17 cellular contexts compared by ENCODE assay signal in genomic region chr3:41369838-41370237, GRCh38.
DNase-seq lines count a peak whose midpoint lies in the region; ATAC-seq and TF ChIP-seq lines count a peak whose summit lies in the region.
"Had no signal": no experiment of that assay in that cellular context is flagged by ENCODE, and none has a peak within 500 bp of the region (broad histone marks: within the 10 kb centered on the region; RNA-seq: fewer than 3 reads in every experiment).

No MANE protein-coding gene starts in this region.

- no peaks in the 10 kb centered on the region; the same call in 1 of the 2 replicates for H3F3A ChIP-seq in GM23338 (replicated peaks; ENCODE audit: low read depth)

- H3K4me1 Mint-ChIP-seq in GM23338, result peaks cover 48% of the 10 kb centered on the region
- no peaks in the 10 kb centered on the region for H3K4me1 Mint-ChIP-seq in stimulated activated naive CD8-positive, alpha-beta T cell treated with anti-CD3 and anti-CD28 coated beads, Interleukin-15, amount 100 ng/mL, for 72 hours
- H3K4me1 Mint-ChIP-seq in CD4-positive, alpha-beta memory T cell, result peaks cover 0 to 2% (median under 1%) of the 10 kb centered on the region in 4 donors

- H4K20me1 ChIP-seq in GM23338 (replicated peaks; ENCODE audit: insufficient read depth), result no peaks in the 10 kb centered on the region

- H3K9me3 ChIP-seq in RWPE2 (ENCODE audit: severe bottlenecking), result no peaks in the 10 kb centered on the region
- no peaks in the 10 kb centered on the region for H3K9me3 ChIP-seq in CD4-positive, alpha-beta memory T cell (ENCODE audit: control insufficient read depth in 1 of 2, low read length in 2 of 2)
- H3K9me3 ChIP-seq: right atrium auricular region, suprapubic skin had no signal

- no peak overlapping the region for H3K4me3 Mint-ChIP-seq in GM23338
- H3K4me3 Mint-ChIP-seq in stimulated activated naive CD8-positive, alpha-beta T cell treated with anti-CD3 and anti-CD28 coated beads, Interleukin-15, amount 100 ng/mL, for 72 hours, result no peak overlapping the region
- H3K4me3 Mint-ChIP-seq in CD4-positive, alpha-beta memory T cell, result no peak overlapping the region

- CTCF ChIA-PET in CD4-positive, alpha-beta memory T cell (lab: Charles Lee; ENCODE audit: partially characterized antibody), result no interaction called here

- intact Hi-C loops in CD4-positive, alpha-beta memory T cell (cut with micrococcal nuclease), result no loop called here

- H3K27ac ChIP-seq in GM23338 (ENCODE audit: low read depth) (no peak overlapping the region), RWPE2 (ENCODE audit: poor library complexity, severe bottlenecking) (no peak overlapping the region)
- H3K27ac ChIP-seq in CD4-positive, alpha-beta memory T cell (ENCODE audit: low read depth, low read length), result no peak overlapping the region
- H3K27ac ChIP-seq: right atrium auricular region, suprapubic skin had no signal

- no peaks in the 10 kb centered on the region for H3K9me2 ChIP-seq in GM23338 (ENCODE audit: insufficient read depth)

- H3K27me3 ChIP-seq in GM23338 (ENCODE audit: insufficient read depth) (no peaks in the 10 kb centered on the region), RWPE2 (ENCODE audit: insufficient read depth, poor library complexity, severe bottlenecking) (no peaks in the 10 kb centered on the region)
- H3K27me3 ChIP-seq in CD4-positive, alpha-beta memory T cell (ENCODE audit: insufficient read depth, low read length), result no peaks in the 10 kb centered on the region
- H3K27me3 ChIP-seq: right atrium auricular region, suprapubic skin had no signal

- H3K4me1 ChIP-seq in GM23338 (ENCODE audit: insufficient read depth) (peaks cover 57% of the 10 kb centered on the region), RWPE2 (ENCODE audit: insufficient read depth, poor library complexity, severe bottlenecking) (no peaks in the 10 kb centered on the region)
- H3K4me1 ChIP-seq in CD4-positive, alpha-beta memory T cell (ENCODE audit: insufficient read depth, low read length), result no peaks in the 10 kb centered on the region
- H3K4me1 ChIP-seq: right atrium auricular region had no signal

- ATAC-seq in GM23338 (no peak), RWPE2 (ENCODE audit: low read depth) (0 out of 3 replicates have a peak, but pooled peaks have one; percentile 25)
- ATAC-seq in stimulated activated naive CD8-positive, alpha-beta T cell treated with anti-CD3 and anti-CD28 coated beads, Interleukin-15, amount 100 ng/mL, for 72 hours, result no peak

- H3K27me3 Mint-ChIP-seq in GM23338 (ENCODE audit: insufficient read depth, low read depth, poor library complexity), result no peaks in the 10 kb centered on the region
- H3K27me3 Mint-ChIP-seq in stimulated activated naive CD8-positive, alpha-beta T cell treated with anti-CD3 and anti-CD28 coated beads, Interleukin-15, amount 100 ng/mL, for 72 hours, result no peaks in the 10 kb centered on the region
- H3K27me3 Mint-ChIP-seq in CD4-positive, alpha-beta memory T cell, result no peaks in the 10 kb centered on the region

- H3K4me3 ChIP-seq in GM23338 (no peak overlapping the region), RWPE2 (ENCODE audit: severe bottlenecking) (no peak overlapping the region)
- H3K4me3 ChIP-seq in CD4-positive, alpha-beta memory T cell (ENCODE audit: low read length in 2 of 2), result no peak overlapping the region
- H3K4me3 ChIP-seq: right atrium auricular region, suprapubic skin had no signal

- H3K9me3 Mint-ChIP-seq in GM23338, result no peaks in the 10 kb centered on the region; the same call in 1 of the 3 replicates
- peaks cover 14 to 32% of the 10 kb centered on the region in 2 donors for H3K9me3 Mint-ChIP-seq in stimulated activated naive CD8-positive, alpha-beta T cell treated with anti-CD3 and anti-CD28 coated beads, Interleukin-15, amount 100 ng/mL, for 72 hours
- H3K9me3 Mint-ChIP-seq in CD4-positive, alpha-beta memory T cell, result peaks cover 0 to 24% (median 15%) of the 10 kb centered on the region in 8 donors

- H3K36me3 ChIP-seq in GM23338 (ENCODE audit: insufficient read depth) (no peaks in the 10 kb centered on the region), RWPE2 (ENCODE audit: low read depth) (no peaks in the 10 kb centered on the region)
- no peaks in the 10 kb centered on the region for H3K36me3 ChIP-seq in CD4-positive, alpha-beta memory T cell (ENCODE audit: insufficient read depth, low read length)
- H3K36me3 ChIP-seq: right atrium auricular region, suprapubic skin had no signal

- H3K27ac Mint-ChIP-seq in GM23338, result no peak overlapping the region
- H3K27ac Mint-ChIP-seq in stimulated activated naive CD8-positive, alpha-beta T cell treated with anti-CD3 and anti-CD28 coated beads, Interleukin-15, amount 100 ng/mL, for 72 hours, result no peak overlapping the region
- H3K27ac Mint-ChIP-seq in CD4-positive, alpha-beta memory T cell, result no peak overlapping the region

- no peaks in the 10 kb centered on the region for H3K36me3 Mint-ChIP-seq in GM23338 (ENCODE audit: low read depth)
- peaks cover 4 to 27% of the 10 kb centered on the region in 2 donors for H3K36me3 Mint-ChIP-seq in CD4-positive, alpha-beta memory T cell

- no peak for TF ChIP-seq CTCF in GM23338 (conservative IDR thresholded peaks at IDR 0.05; ENCODE audit: low read depth in 2 of 2)
- TF ChIP-seq CTCF in RWPE2 (IDR thresholded peaks at IDR 0.05; ENCODE audit: poor library complexity, severe bottlenecking), result no peak

- H3K4me2 ChIP-seq in GM23338, result peak overlapping the region; percentile 56; the same call in 1 of the 2 replicates

- H2AFZ ChIP-seq in GM23338, result no peak overlapping the region

- POLR2A ChIA-PET in CD4-positive, alpha-beta memory T cell (lab: Charles Lee; ENCODE audit: partially characterized antibody), result no interaction called here

- H3K79me2 ChIP-seq in GM23338 (replicated peaks; ENCODE audit: insufficient read depth), result no peaks in the 10 kb centered on the region

- peak; percentile 21 for DNase-seq in GM23338 (ENCODE audit: low spot score)
- DNase-seq in NCI-H2029 (lab: John Stamatoyannopoulos, UW), result peak; percentile 67
- DNase-seq in RWPE2 (ENCODE audit: low spot score), result no peak
- DNase-seq in myocyte (ENCODE audit: low read depth), result peak; percentile 50
- DNase-seq in stimulated activated naive CD8-positive, alpha-beta T cell treated with anti-CD3 and anti-CD28 coated beads, Interleukin-15, amount 100 ng/mL, for 72 hours, result no peak
- DNase-seq in CD4-positive, alpha-beta memory T cell, result no peak
- no peak for DNase-seq in activated CD8-positive, alpha-beta memory T cell treated with anti-CD3 and anti-CD28 coated beads, Interleukin-2, amount 50 U/mL, for 48 hours
- DNase-seq in ureter (ENCODE audit: low spot score), result no peak
- DNase-seq: activated effector memory CD4-positive, alpha-beta T cell treated with Interleukin-2 at 50 U/mL for 16 hours; amygdala; cortex of kidney; head of caudate nucleus; mammary epithelial cell; NCI-H187 treated with DMSO at 0.1 percent for 48 hours; OCI-M1 had no signal

TF ChIP-seq in GM23338, 12 proteins besides CTCF, POLR2A, EP300 and RAD21 (continues in another document):
- no peak for TF ChIP-seq NANOG (IDR thresholded peaks at IDR 0.05; ENCODE audit: borderline replicate concordance)
- TF ChIP-seq EZH2 (IDR thresholded peaks at IDR 0.05; ENCODE audit: low read depth, unreplicated experiment), result no peak

Comparison
In these comparisons a context has a peak if more than half of its experiments do, and no peak if none do; other contexts are left out.
1. DNase-seq: peak in GM23338 (single experiment), NCI-H2029 (single experiment) and myocyte (single experiment); none in RWPE2 (single experiment), stimulated activated naive CD8-positive, alpha-beta T cell treated with anti-CD3 and anti-CD28 coated beads, Interleukin-15, amount 100 ng/mL, for 72 hours (0 of 2), CD4-positive, alpha-beta memory T cell (0 of 5), activated CD8-positive, alpha-beta memory T cell treated with anti-CD3 and anti-CD28 coated beads, Interleukin-2, amount 50 U/mL, for 48 hours (single experiment) and ureter (single experiment).